In the genomic region with DNA sequence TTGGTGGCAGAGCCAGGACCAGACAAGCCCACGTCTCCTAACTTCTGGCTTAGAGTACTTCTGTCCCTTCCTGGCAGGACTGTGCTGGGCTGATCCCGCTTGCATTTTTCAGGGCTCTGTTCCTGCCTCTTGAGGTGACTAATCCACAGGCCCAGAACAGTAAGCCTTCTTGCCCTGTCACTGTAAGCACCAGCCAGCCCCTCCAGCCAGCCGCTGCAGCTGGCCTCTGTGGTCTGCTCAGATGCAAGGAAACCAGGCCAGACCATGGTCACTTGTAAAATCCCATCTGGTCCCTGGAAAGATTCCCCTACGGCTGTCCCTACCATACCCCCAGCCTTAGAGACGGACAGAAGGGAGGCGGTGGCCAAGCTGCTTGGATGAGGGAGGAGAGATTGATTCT, we compare ENCODE assay signal across 16 cellular contexts.
DNase-seq lines count a peak whose midpoint lies in the region; ATAC-seq and TF ChIP-seq lines count a peak whose summit lies in the region.
"Had no signal": no experiment of that assay in that cellular context is flagged by ENCODE, and none has a peak within 500 bp of the region (broad histone marks: within the 10 kb centered on the region; RNA-seq: fewer than 3 reads in every experiment).

No MANE protein-coding gene starts in this region.

- in situ Hi-C loops in GM23248 (cut with MboI) = no loop called here

- peaks cover 80% of the 10 kb centered on the region for H3K4me1 Mint-ChIP-seq in brain
- no peaks in the 10 kb centered on the region for H3K4me1 Mint-ChIP-seq in activated naive CD8-positive, alpha-beta T cell treated with anti-CD3 and anti-CD28 coated beads, Interleukin-2, amount 50 U/mL, for 24 hours
- H3K4me1 Mint-ChIP-seq in activated T-cell treated with anti-CD3 and anti-CD28 coated beads, Interleukin-2, amount 50 U/mL, for 72 hours (ENCODE audit: low read depth) = peaks cover 5% of the 10 kb centered on the region
- H3K4me1 Mint-ChIP-seq: CD4-positive, alpha-beta memory T cell had no signal

- H3K9me3 ChIP-seq in GM23248 (ENCODE audit: low read depth) = no peaks in the 10 kb centered on the region
- H3K9me3 ChIP-seq: right lobe of liver, SJSA1, suprapubic skin had no signal

- no peaks in the 10 kb centered on the region for H3K36me3 Mint-ChIP-seq in brain
- no peaks in the 10 kb centered on the region for H3K36me3 Mint-ChIP-seq in activated naive CD8-positive, alpha-beta T cell treated with anti-CD3 and anti-CD28 coated beads, Interleukin-2, amount 50 U/mL, for 24 hours (ENCODE audit: low read depth)
- H3K36me3 Mint-ChIP-seq in activated T-cell treated with anti-CD3 and anti-CD28 coated beads, Interleukin-2, amount 50 U/mL, for 72 hours (ENCODE audit: insufficient read depth in 2 of 2) = no peaks in the 10 kb centered on the region
- H3K36me3 Mint-ChIP-seq: CD4-positive, alpha-beta memory T cell had no signal

- H3K27me3 ChIP-seq in GM23248 (replicated peaks; ENCODE audit: insufficient read depth) = no peaks in the 10 kb centered on the region
- H3K27me3 ChIP-seq: right lobe of liver, SJSA1, suprapubic skin had no signal

- H3K27ac Mint-ChIP-seq in brain = peak overlapping the region; percentile 24 to 91 (median 85)
- no peak overlapping the region for H3K27ac Mint-ChIP-seq in activated naive CD8-positive, alpha-beta T cell treated with anti-CD3 and anti-CD28 coated beads, Interleukin-2, amount 50 U/mL, for 24 hours
- H3K27ac Mint-ChIP-seq in activated T-cell treated with anti-CD3 and anti-CD28 coated beads, Interleukin-2, amount 50 U/mL, for 72 hours = no peak overlapping the region
- H3K27ac Mint-ChIP-seq: CD4-positive, alpha-beta memory T cell had no signal

- no peak overlapping the region for H3K4me3 ChIP-seq in GM23248
- H3K4me3 ChIP-seq: right lobe of liver, SJSA1, suprapubic skin had no signal

- H3K9me3 Mint-ChIP-seq in brain = no peaks in the 10 kb centered on the region
- H3K9me3 Mint-ChIP-seq in activated naive CD8-positive, alpha-beta T cell treated with anti-CD3 and anti-CD28 coated beads, Interleukin-2, amount 50 U/mL, for 24 hours = no peaks in the 10 kb centered on the region
- H3K9me3 Mint-ChIP-seq in activated T-cell treated with anti-CD3 and anti-CD28 coated beads, Interleukin-2, amount 50 U/mL, for 72 hours = no peaks in the 10 kb centered on the region

- H4K20me1 ChIP-seq in GM23248 (ENCODE audit: insufficient read depth) = peaks cover 6% of the 10 kb centered on the region; the same call in 1 of the 2 replicates

- H3K79me2 ChIP-seq in GM23248 (ENCODE audit: insufficient read depth) = peaks cover 100% of the 10 kb centered on the region

- peak; percentile 76 for ATAC-seq in left ventricle myocardium superior
- ATAC-seq in sciatic nerve = peak; percentile 17
- no peak for ATAC-seq in activated naive CD8-positive, alpha-beta T cell treated with anti-CD3 and anti-CD28 coated beads, Interleukin-2, amount 50 U/mL, for 24 hours
- no peak for ATAC-seq in activated T-cell treated with anti-CD3 and anti-CD28 coated beads, Interleukin-2, amount 50 U/mL, for 72 hours (replicated peaks in 1 of 2)
- ATAC-seq in GM19463 (IDR thresholded peaks at IDR 0.05; ENCODE audit: unreplicated experiment) = no peak

- H3K27me3 Mint-ChIP-seq in brain = no peaks in the 10 kb centered on the region
- H3K27me3 Mint-ChIP-seq in activated naive CD8-positive, alpha-beta T cell treated with anti-CD3 and anti-CD28 coated beads, Interleukin-2, amount 50 U/mL, for 24 hours = peaks cover 10% of the 10 kb centered on the region
- H3K27me3 Mint-ChIP-seq in activated T-cell treated with anti-CD3 and anti-CD28 coated beads, Interleukin-2, amount 50 U/mL, for 72 hours (ENCODE audit: low read depth) = peaks cover 12% of the 10 kb centered on the region

- H3K4me2 ChIP-seq in GM23248 (ENCODE audit: unreplicated experiment) = no peak overlapping the region

- H3K4me3 Mint-ChIP-seq in brain = peak overlapping the region in 1 of 5 experiments; percentile 25
- H3K4me3 Mint-ChIP-seq in activated naive CD8-positive, alpha-beta T cell treated with anti-CD3 and anti-CD28 coated beads, Interleukin-2, amount 50 U/mL, for 24 hours = no peak overlapping the region
- no peak overlapping the region for H3K4me3 Mint-ChIP-seq in activated T-cell treated with anti-CD3 and anti-CD28 coated beads, Interleukin-2, amount 50 U/mL, for 72 hours
- H3K4me3 Mint-ChIP-seq: CD4-positive, alpha-beta memory T cell had no signal

- DNase-seq in GM23248 (peak; percentile 87), left ventricle myocardium superior (peak; percentile 50), sciatic nerve (ENCODE audit: low spot score) (no peak), NCI-H748 (lab: John Stamatoyannopoulos, UW; ENCODE audit: unreplicated experiment) (no peak)
- no peak for DNase-seq in activated naive CD8-positive, alpha-beta T cell treated with anti-CD3 and anti-CD28 coated beads, Interleukin-2, amount 50 U/mL, for 24 hours
- DNase-seq in activated T-cell treated with anti-CD3 and anti-CD28 coated beads, Interleukin-2, amount 50 U/mL, for 72 hours = no peak
- DNase-seq: CD4-positive, alpha-beta memory T cell; effector memory CD4-positive, alpha-beta T cell; midbrain; NCI-H1417; right lobe of liver had no signal

- H3K4me1 ChIP-seq in GM23248 (ENCODE audit: insufficient read depth) = peaks cover 30% of the 10 kb centered on the region
- H3K4me1 ChIP-seq: right lobe of liver, SJSA1 had no signal

- TF ChIP-seq CTCF in brain (conservative IDR thresholded peaks at IDR 0.05) = no peak

- no peaks in the 10 kb centered on the region for H3K36me3 ChIP-seq in GM23248 (ENCODE audit: low read depth)
- H3K36me3 ChIP-seq: right lobe of liver, suprapubic skin had no signal

- H3K9me2 ChIP-seq in GM23248 (ENCODE audit: insufficient read depth) = no peaks in the 10 kb centered on the region

- peak overlapping the region; percentile 38; the same call in 1 of the 2 replicates for H3K9ac ChIP-seq in GM23248

- WGBS in GM23248 (ENCODE audit: low coverage in 1 of 2, low lambda C conversion rate in 2 of 2, missing lambda C conversion rate in 2 of 2), 2 experiments = 9 to 16% methylated on average over 6 of the region's 6 CpGs

- H3K27ac ChIP-seq in GM23248 = peak overlapping the region; percentile 61
- H3K27ac ChIP-seq: right lobe of liver, SJSA1, suprapubic skin, VCaP had no signal

- intact Hi-C loops in left ventricle myocardium superior (cut with micrococcal nuclease) (no loop called here), sciatic nerve (cut with DNase I) (no loop called here)

- peaks cover 7% of the 10 kb centered on the region; the same call in 1 of the 2 replicates for H3F3A ChIP-seq in GM23248 (ENCODE audit: insufficient read depth)

- no peak overlapping the region for H2AFZ ChIP-seq in GM23248

Comparison
In these comparisons a context has a peak if more than half of its experiments do, and no peak if none do; other contexts are left out.
1. DNase-seq: peak in GM23248 (single experiment) and left ventricle myocardium superior (single experiment); none in sciatic nerve (single experiment), activated naive CD8-positive, alpha-beta T cell treated with anti-CD3 and anti-CD28 coated beads, Interleukin-2, amount 50 U/mL, for 24 hours (single experiment), NCI-H748 (single experiment) and activated T-cell treated with anti-CD3 and anti-CD28 coated beads, Interleukin-2, amount 50 U/mL, for 72 hours (0 of 2).
2. H3K27ac Mint-ChIP-seq: peak in brain (5 of 5); none in activated naive CD8-positive, alpha-beta T cell treated with anti-CD3 and anti-CD28 coated beads, Interleukin-2, amount 50 U/mL, for 24 hours (single experiment) and activated T-cell treated with anti-CD3 and anti-CD28 coated beads, Interleukin-2, amount 50 U/mL, for 72 hours (single experiment).
3. ATAC-seq: peak in left ventricle myocardium superior (single experiment) and sciatic nerve (single experiment); none in activated naive CD8-positive, alpha-beta T cell treated with anti-CD3 and anti-CD28 coated beads, Interleukin-2, amount 50 U/mL, for 24 hours (single experiment), activated T-cell treated with anti-CD3 and anti-CD28 coated beads, Interleukin-2, amount 50 U/mL, for 72 hours (0 of 2) and GM19463 (single experiment).